In the genomic region with DNA sequence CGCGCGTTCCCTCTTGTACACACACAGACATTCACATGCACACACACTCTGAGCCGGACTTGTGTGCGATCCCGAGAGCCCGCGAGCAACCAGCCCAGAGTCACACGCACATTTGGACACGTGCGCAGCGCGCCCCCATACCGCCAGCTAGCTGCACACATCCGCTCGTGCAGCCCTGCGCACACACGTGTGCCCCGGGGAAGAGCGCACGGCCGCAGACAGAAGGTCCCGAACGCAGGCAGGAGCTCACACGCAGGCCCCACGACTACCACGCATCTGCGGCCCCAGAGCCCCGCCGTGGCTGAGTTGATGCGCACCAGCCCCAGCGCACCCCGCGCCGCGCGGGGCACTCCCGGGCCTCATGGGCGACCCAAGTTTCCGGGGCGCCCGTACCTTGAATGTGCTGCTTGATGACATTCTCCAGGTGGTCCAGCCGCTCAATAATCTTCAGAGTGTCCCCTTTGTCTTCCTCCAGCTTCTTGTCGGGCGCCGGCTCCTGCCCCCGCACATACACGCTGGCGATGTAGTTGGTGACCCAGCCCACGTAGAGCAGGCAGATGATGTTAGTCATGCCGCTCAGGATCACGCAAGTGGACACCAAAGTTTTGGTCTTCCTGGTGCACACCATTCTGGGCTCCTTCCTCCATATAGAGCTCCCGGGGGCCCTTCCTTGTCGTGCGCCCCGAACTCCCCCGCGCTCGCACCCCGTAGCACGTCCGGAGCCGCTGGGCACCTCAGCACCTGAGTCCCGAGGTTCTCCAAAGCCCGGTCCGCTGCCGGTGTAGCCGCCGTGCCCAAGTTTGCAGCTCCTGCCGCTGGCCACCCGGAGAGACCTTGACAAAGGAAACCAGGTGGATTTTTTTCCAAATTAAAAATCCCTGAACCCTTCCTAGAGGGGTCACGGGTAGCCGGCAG, we compare ENCODE assay signal across 8 cellular contexts. TPM values are rescaled to one million over a fixed set of nuclear protein-coding genes. Genes with fewer than 3 reads are reported as not detected.
DNase-seq lines count a peak whose midpoint lies in the region; ATAC-seq and TF ChIP-seq lines count a peak whose summit lies in the region.

No MANE protein-coding gene starts in this region.

- H3K27ac ChIP-seq in left ventricle myocardium inferior (replicated peaks) (peak overlapping the region; percentile 83), psoas muscle (peak overlapping the region; percentile 72)

- H3K27me3 ChIP-seq in left ventricle myocardium inferior (ENCODE audit: low read depth) = no peaks in the 10 kb centered on the region
- no peaks in the 10 kb centered on the region for H3K27me3 ChIP-seq in psoas muscle (ENCODE audit: insufficient read depth in 3 of 3, low read length in 2 of 3)

- TF ChIP-seq CTCF in left ventricle myocardium inferior (IDR thresholded peaks at IDR 0.05; ENCODE audit: borderline replicate concordance) (peak; percentile 36), psoas muscle (IDR thresholded peaks at IDR 0.05) (no peak)

- H3K4me3 ChIP-seq in left ventricle myocardium inferior (peak overlapping the region; percentile 94), psoas muscle (peak overlapping the region; percentile 69)

- intact Hi-C loops in left ventricle myocardium inferior (cut with micrococcal nuclease) = no loop called here
- intact Hi-C loops in psoas muscle (cut with DNase I) = loop anchor here in 1 of 2 donors (5.0 kb wide), 2 partner anchors 89 to 166 kb away; no protein-coding TSS in a partner anchor

- H3K36me3 ChIP-seq in left ventricle myocardium inferior (no peaks in the 10 kb centered on the region), psoas muscle (ENCODE audit: insufficient read depth in 1 of 2, low read depth in 1 of 2) (no peaks in the 10 kb centered on the region)

- no peaks in the 10 kb centered on the region for H3K9me3 ChIP-seq in left ventricle myocardium inferior (replicated peaks)
- no peaks in the 10 kb centered on the region for H3K9me3 ChIP-seq in psoas muscle

- 1% methylated on average over 73 of the region's 73 CpGs for WGBS in psoas muscle, 3 donors

- peak; percentile 10 for ATAC-seq in GM19455 (IDR thresholded peaks at IDR 0.05; ENCODE audit: unreplicated experiment)
- ATAC-seq in psoas muscle = peak; percentile 29 to 58 (median 42)

- H3K4me1 ChIP-seq in left ventricle myocardium inferior = peaks cover 69% of the 10 kb centered on the region
- H3K4me1 ChIP-seq in psoas muscle = peaks cover 10% of the 10 kb centered on the region

- peak; percentile 18 for DNase-seq in EL
- DNase-seq in M059J (ENCODE audit: low read depth) = peak; percentile 20
- peak; percentile 21 for DNase-seq in activated naive CD4-positive, alpha-beta T cell treated with anti-CD3 and anti-CD28 coated beads, Interleukin-2, amount 50 U/mL, for 16 hours
- peak; percentile 58 for DNase-seq in left ventricle myocardium inferior
- DNase-seq in psoas muscle = peak; percentile 37 to 69
- no peak for DNase-seq in AML-193 (lab: John Stamatoyannopoulos, UW)
- no peak for DNase-seq in HT-29 (ENCODE audit: low spot score)

RNA-seq across cellular contexts. Expression of gene GALNT18, which starts 0.6 kb away (rescaled TPM):
- 0.47 and 0.64 TPM in 2 replicates for total RNA-seq in M059J (2014; rRNA removed; shearing (Covaris generic))
- 24.4 TPM for total RNA-seq in left ventricle myocardium inferior
- total RNA-seq in psoas muscle = 10 to 100 TPM in 1 of 4 donors, 1 to 10 TPM in 3; 8.3 to 11.3 (median 9.0) TPM
- 10 to 100 TPM in 1 of 3 donors, 1 to 10 TPM in 2; 4.6 to 32.4 (median 7.5) TPM for polyA plus RNA-seq in psoas muscle
- total RNA-seq in HT-29 (2014; rRNA removed; shearing (Covaris generic)) = 0.18 and 0.44 TPM in 2 replicates

Comparison
In these comparisons a context has a peak if more than half of its experiments do, and no peak if none do; other contexts are left out.
1. DNase-seq: peak in EL (single experiment), M059J (single experiment), activated naive CD4-positive, alpha-beta T cell treated with anti-CD3 and anti-CD28 coated beads, Interleukin-2, amount 50 U/mL, for 16 hours (single experiment), left ventricle myocardium inferior (single experiment) and psoas muscle (2 of 2); none in AML-193 (0 of 2) and HT-29 (single experiment).